ENCODE assay signal across 29 cellular contexts in genomic region chr10:23974886-23975830, GRCh38.
A peak's percentile ranks its signal among the peaks of the same experiment; 100 is the strongest.
DNase-seq lines count a peak whose midpoint lies in the region; ATAC-seq, FAIRE-seq and TF ChIP-seq lines count a peak whose summit lies in the region.
"Had no signal": no experiment of that assay in that cellular context is flagged by ENCODE, and none has a peak within 500 bp of the region (broad histone marks: within the 10 kb centered on the region; RNA-seq: fewer than 3 reads in every experiment).

No MANE protein-coding gene starts in this region.

- no peaks in the 10 kb centered on the region for H3K4me1 ChIP-seq in small intestine (ENCODE audit: control insufficient read depth in 2 of 2, insufficient read depth in 1 of 2, low read depth in 1 of 2, low read length in 1 of 2)
- H3K4me1 ChIP-seq in neuronal stem cell (ENCODE audit: control insufficient read depth in 2 of 2, insufficient read depth in 1 of 2, low read depth in 1 of 2, low read length in 2 of 2): peaks cover 0 to under 1% of the 10 kb centered on the region in 2 donors
- no peaks in the 10 kb centered on the region for H3K4me1 ChIP-seq in colonic mucosa
- H3K4me1 ChIP-seq: A549, HAP-1 had no signal

- H3K79me1 ChIP-seq in neuronal stem cell (ENCODE audit: low read depth, low read length): no peaks in the 10 kb centered on the region

- no peak overlapping the region for H3K23ac ChIP-seq in neuronal stem cell (ENCODE audit: low read depth, low read length, poor library complexity)

- WGBS in small intestine, 3 donors: 42 to 61% (median 50%) methylated on average over 6 of the region's 6 CpGs
- no CpG with 5 or more reads among the region's 6 CpGs for WGBS in neuronal stem cell (ENCODE audit: extremely low coverage in 2 of 2, insufficient read length in 2 of 2, insufficient replicate concordance in 1 of 2), 2 donors

- no peak overlapping the region for H2BK120ac ChIP-seq in neuronal stem cell (ENCODE audit: low read depth, low read length)

- H3K9ac ChIP-seq in SK-N-MC (ENCODE audit: insufficient read length) (no peak overlapping the region), neuronal stem cell (ENCODE audit: low read depth, low read length, poor library complexity) (no peak overlapping the region), colonic mucosa (ENCODE audit: low read depth in 2 of 2, low read length in 2 of 2) (no peak overlapping the region)
- H3K9ac ChIP-seq: BLaER1 treated with 17β-estradiol and CSF1 and Interleukin-3, amounts not matched to agents 10 nM and 100 nM; SK-N-SH had no signal

- no peak overlapping the region for H2BK15ac ChIP-seq in neuronal stem cell (ENCODE audit: low read length)

- H4K8ac ChIP-seq in neuronal stem cell (ENCODE audit: low read depth, low read length): no peak overlapping the region

- no peak for ATAC-seq in GM19351 (IDR thresholded peaks at IDR 0.05; ENCODE audit: unreplicated experiment)
- ATAC-seq: A549, HepG2 had no signal

- H3K4me1 Mint-ChIP-seq in nephron progenitor cell: peaks cover 68% of the 10 kb centered on the region

- no peak for FAIRE-seq in small intestine (lab: Jason Lieb, UNC)
- FAIRE-seq: A549, D721Med, G401.6, HepG2, RCC 7860 had no signal

- peaks cover 8% of the 10 kb centered on the region for H3K9me3 Mint-ChIP-seq in nephron progenitor cell
- H3K9me3 Mint-ChIP-seq: CD4-positive, alpha-beta T cell had no signal

- H3K9me3 ChIP-seq in SK-N-MC (ENCODE audit: low read depth, low read length) (no peaks in the 10 kb centered on the region), small intestine (ENCODE audit: control insufficient read depth, low read depth) (no peaks in the 10 kb centered on the region), neuronal stem cell (replicated peaks in 1 of 2; ENCODE audit: control insufficient read depth in 2 of 2, insufficient read depth in 1 of 2, low read depth in 1 of 2, low read length in 2 of 2) (no peaks in the 10 kb centered on the region), colonic mucosa (no peaks in the 10 kb centered on the region)
- H3K9me3 ChIP-seq: A549, HAP-1, SK-N-SH had no signal

- H3K27ac ChIP-seq in SK-N-MC (peak overlapping the region; percentile 36; the same call in 1 of the 2 replicates), small intestine (ENCODE audit: low read depth in 1 of 2, low read length in 1 of 2) (no peak overlapping the region), neuronal stem cell (replicated peaks; ENCODE audit: low read length) (no peak overlapping the region), colonic mucosa (no peak overlapping the region)
- H3K27ac ChIP-seq: A549; BLaER1 treated with 17β-estradiol and CSF1 and Interleukin-3, amounts not matched to agents 10 nM and 100 nM; HL-60 had no signal

- H3K27me3 ChIP-seq in small intestine (ENCODE audit: control insufficient read depth in 2 of 2, insufficient read depth in 2 of 2, low read length in 2 of 2) (no peaks in the 10 kb centered on the region), neuronal stem cell (ENCODE audit: control insufficient read depth in 3 of 3, insufficient read depth in 3 of 3, low read depth in 1 of 3, low read length in 3 of 3) (no peaks in the 10 kb centered on the region), colonic mucosa (no peaks in the 10 kb centered on the region)
- H3K27me3 ChIP-seq: BLaER1 treated with 17β-estradiol and CSF1 and Interleukin-3, amounts not matched to agents 10 nM and 100 nM had no signal

- H3K4me3 Mint-ChIP-seq in nephron progenitor cell: peak overlapping the region; percentile 2
- H3K4me3 Mint-ChIP-seq: CD4-positive, alpha-beta T cell; HFFc6 had no signal

- H4K91ac ChIP-seq in neuronal stem cell (ENCODE audit: low read depth, low read length, poor library complexity): no peak overlapping the region

- H2AK5ac ChIP-seq in neuronal stem cell (ENCODE audit: low read depth, low read length): no peak overlapping the region

- intact Hi-C loops in colonic mucosa (cut with DNase I): no loop called here

- no peak overlapping the region for H2BK12ac ChIP-seq in neuronal stem cell (ENCODE audit: low read length)

- no peak for DNase-seq in SK-N-MC (ENCODE audit: low read depth, low spot score)
- DNase-seq in kidney glomerular epithelial cell (lab: John Stamatoyannopoulos, UW): peak; percentile 13
- no peak for DNase-seq in nephron progenitor cell
- DNase-seq in small intestine: peak; percentile 25
- DNase-seq in neuronal stem cell (ENCODE audit: low spot score): no peak
- no peak for DNase-seq in colonic mucosa
- DNase-seq: AML-193; CD4-positive, alpha-beta T cell; GOT3; HFFc6; Karpas-422; NCI-H1092; NCI-H1417 treated with DMSO at 0.1 percent for 48 hours; NCI-H187; NCI-H2171 treated with DMSO at 0.1 percent for 48 hours; NCI-H345; NCI-H510A treated with DMSO at 0.1 percent for 48 hours; NCI-H748 treated with DMSO at 0.1 percent for 48 hours; SIG-M5; SK-N-SH had no signal

- H2AFZ ChIP-seq in neuronal stem cell (ENCODE audit: low read length): no peak overlapping the region

- peaks cover 4% of the 10 kb centered on the region for H3K27me3 Mint-ChIP-seq in nephron progenitor cell (ENCODE audit: low read depth, poor library complexity)

- H3K36me3 ChIP-seq in SK-N-MC (ENCODE audit: insufficient read depth, low read length) (no peaks in the 10 kb centered on the region), small intestine (ENCODE audit: control insufficient read depth in 2 of 2, insufficient read depth in 2 of 2, low read length in 2 of 2) (no peaks in the 10 kb centered on the region), neuronal stem cell (replicated peaks in 1 of 2; ENCODE audit: control insufficient read depth in 2 of 2, insufficient read depth in 2 of 2, low read length in 2 of 2) (no peaks in the 10 kb centered on the region), colonic mucosa (no peaks in the 10 kb centered on the region)
- H3K36me3 ChIP-seq: BLaER1 treated with 17β-estradiol and CSF1 and Interleukin-3, amounts not matched to agents 10 nM and 100 nM; HAP-1 had no signal

- H3K4ac ChIP-seq in neuronal stem cell (ENCODE audit: low read length): no peak overlapping the region

- H3K18ac ChIP-seq in neuronal stem cell (ENCODE audit: low read length): no peak overlapping the region

- no peak overlapping the region for H2BK5ac ChIP-seq in neuronal stem cell (ENCODE audit: low read length)

- H3K36me3 Mint-ChIP-seq in nephron progenitor cell (ENCODE audit: low read depth): no peaks in the 10 kb centered on the region

- no peak for TF ChIP-seq CTCF in nephron progenitor cell (IDR thresholded peaks at IDR 0.05)
- TF ChIP-seq CTCF in colonic mucosa (IDR thresholded peaks at IDR 0.05): no peak

- H3K14ac ChIP-seq in neuronal stem cell (ENCODE audit: low read length): no peak overlapping the region

- no peak overlapping the region for H3K4me2 ChIP-seq in neuronal stem cell (ENCODE audit: insufficient read depth, low read length, poor library complexity, severe bottlenecking)
- H3K4me2 ChIP-seq: A549; BLaER1 treated with 17β-estradiol and CSF1 and Interleukin-3, amounts not matched to agents 10 nM and 100 nM; SK-N-SH had no signal

- H3K4me3 ChIP-seq in SK-N-MC (no peak overlapping the region), small intestine (ENCODE audit: low read depth in 1 of 2, low read length in 2 of 2) (no peak overlapping the region), neuronal stem cell (ENCODE audit: low read length in 2 of 2) (no peak overlapping the region), colonic mucosa (no peak overlapping the region)
- H3K4me3 ChIP-seq: A549; BLaER1 treated with 17β-estradiol and CSF1 and Interleukin-3, amounts not matched to agents 10 nM and 100 nM; HAP-1 had no signal

- peak overlapping the region; percentile 91 for H3K27ac Mint-ChIP-seq in nephron progenitor cell
- H3K27ac Mint-ChIP-seq: CD4-positive, alpha-beta T cell; HFFc6 had no signal

Comparison
In these comparisons a context has a peak if more than half of its experiments do, and no peak if none do; other contexts are left out.
1. DNase-seq: peak in kidney glomerular epithelial cell (single experiment) and small intestine (single experiment); none in SK-N-MC (single experiment), nephron progenitor cell (single experiment), neuronal stem cell (single experiment) and colonic mucosa (single experiment).